ENCODE assay signal across 27 cellular contexts in genomic region chr13:61040180-61040579, GRCh38.
"Had no signal": no experiment of that assay in that cellular context is flagged by ENCODE, and none has a peak within 500 bp of the region (broad histone marks: within the 10 kb centered on the region; RNA-seq: fewer than 3 reads in every experiment).

No MANE protein-coding gene starts in this region.

- H3K4me1 Mint-ChIP-seq: activated B cell treated with CpG ODN at 0.5 μM for 24 hours; activated CD4-positive, alpha-beta T cell treated with anti-CD3 and anti-CD28 coated beads, Interleukin-2, amount 10 ng/mL, durations not matched to agents 7 days and 5 days; central memory CD8-positive, alpha-beta T cell had no signal

- H3K27ac Mint-ChIP-seq: activated B cell treated with CpG ODN at 0.5 μM for 24 hours; activated CD4-positive, alpha-beta memory T cell treated with anti-CD3 and anti-CD28 coated beads for 36 hours; activated CD4-positive, alpha-beta T cell treated with anti-CD3 and anti-CD28 coated beads, Interleukin-2, amount 10 ng/mL, durations not matched to agents 7 days and 5 days; activated naive CD4-positive, alpha-beta T cell treated with anti-CD3 and anti-CD28 coated beads for 36 hours; activated naive CD8-positive, alpha-beta T cell; T-helper 1 cell treated with Interleukin-12 subunit alpha and Interleukin-12 subunit beta and Interleukin-4 antibody, amounts not matched to agents 30 μg/mL and 1 μg/mL, for 36 hours had no signal

- H3K36me3 Mint-ChIP-seq: activated CD4-positive, alpha-beta memory T cell treated with anti-CD3 and anti-CD28 coated beads for 36 hours; activated naive CD8-positive, alpha-beta T cell had no signal

- H3K4me3 ChIP-seq: body of pancreas, MG63, Peyer's patch, SJSA1 had no signal

- H3K4me3 Mint-ChIP-seq: activated B cell treated with CpG ODN at 0.5 μM for 24 hours; activated CD4-positive, alpha-beta memory T cell treated with anti-CD3 and anti-CD28 coated beads for 36 hours; activated CD4-positive, alpha-beta T cell treated with anti-CD3 and anti-CD28 coated beads, Interleukin-2, amount 10 ng/mL, durations not matched to agents 7 days and 5 days; activated naive CD4-positive, alpha-beta T cell treated with anti-CD3 and anti-CD28 coated beads for 36 hours; activated naive CD8-positive, alpha-beta T cell; activated T-cell treated with anti-CD3 and anti-CD28 coated beads, Interleukin-2, amount 50 U/mL, for 4 hours; central memory CD8-positive, alpha-beta T cell; T-helper 1 cell treated with Interleukin-12 subunit alpha and Interleukin-12 subunit beta and Interleukin-4 antibody, amounts not matched to agents 30 μg/mL and 1 μg/mL, for 36 hours had no signal

- H3K9me3 Mint-ChIP-seq: activated CD4-positive, alpha-beta memory T cell treated with anti-CD3 and anti-CD28 coated beads for 36 hours; activated CD4-positive, alpha-beta T cell treated with anti-CD3 and anti-CD28 coated beads, Interleukin-2, amount 10 ng/mL, durations not matched to agents 7 days and 5 days had no signal

- H3K27me3 Mint-ChIP-seq: activated B cell treated with CpG ODN at 0.5 μM for 24 hours; activated CD4-positive, alpha-beta memory T cell treated with anti-CD3 and anti-CD28 coated beads for 36 hours; activated CD4-positive, alpha-beta T cell treated with anti-CD3 and anti-CD28 coated beads, Interleukin-2, amount 10 ng/mL, durations not matched to agents 7 days and 5 days; activated naive CD8-positive, alpha-beta T cell; central memory CD8-positive, alpha-beta T cell had no signal

- DNase-seq: activated B cell treated with CpG ODN at 0.5 μM for 24 hours; activated CD4-positive, alpha-beta memory T cell treated with anti-CD3 and anti-CD28 coated beads for 36 hours; activated CD4-positive, alpha-beta T cell treated with anti-CD3 and anti-CD28 coated beads for 1 hour; activated CD4-positive, alpha-beta T cell treated with anti-CD3 and anti-CD28 coated beads, Interleukin-2, amount 10 ng/mL, durations not matched to agents 7 days and 5 days; activated CD8-positive, alpha-beta memory T cell treated with anti-CD3 and anti-CD28 coated beads for 24 hours; activated gamma-delta T cell; activated naive CD4-positive, alpha-beta T cell treated with anti-CD3 and anti-CD28 coated beads for 36 hours; activated T-cell treated with anti-CD3 and anti-CD28 coated beads, Interleukin-2, amount 50 U/mL, for 4 hours; amygdala; body of pancreas; KG1; MG63; NCI-H1105; NCI-H1436; NCI-H1694 treated with DMSO at 0.1 percent for 48 hours; NCI-H2029 treated with DMSO at 0.1 percent for 48 hours; NCI-H345; NCI-H510A treated with DMSO at 0.1 percent for 48 hours; NCI-H69; NK-92 treated with Interleukin-12 subunit alpha and Interleukin-12 subunit beta, amount 100 ng/mL, for 24 hours; Peyer's patch; SHP77; SW 1271 had no signal
